Comparison of ENCODE assay signal across 20 cellular contexts in the genomic region with DNA sequence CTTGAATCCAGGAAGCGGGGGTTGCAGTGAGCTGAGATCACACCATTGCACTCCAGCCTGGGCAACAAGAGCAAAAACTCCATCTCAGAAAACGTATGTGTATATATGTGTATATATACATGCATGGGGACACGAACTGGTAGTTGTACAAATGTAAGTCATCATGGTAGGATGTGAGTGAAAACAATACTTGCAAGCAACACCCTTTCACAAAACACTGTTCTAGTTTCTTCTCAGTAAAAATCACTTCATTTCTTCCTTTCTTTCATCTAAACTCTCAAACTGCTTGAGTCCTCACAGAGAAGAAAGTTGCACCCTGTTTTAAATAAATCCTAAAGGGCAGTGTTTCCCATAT. TPM values are rescaled to one million over a fixed set of nuclear protein-coding genes. Genes with fewer than 3 reads are reported as not detected.
DNase-seq lines count a peak whose midpoint lies in the region; ATAC-seq and TF ChIP-seq lines count a peak whose summit lies in the region.
"Had no signal": no experiment of that assay in that cellular context is flagged by ENCODE, and none has a peak within 500 bp of the region (broad histone marks: within the 10 kb centered on the region; RNA-seq: fewer than 3 reads in every experiment).

No MANE protein-coding gene starts in this region.

- no peak for TF ChIP-seq POLR2A in sigmoid colon (IDR thresholded peaks at IDR 0.05)

- peaks cover 48% of the 10 kb centered on the region for H3K36me3 ChIP-seq in CD4-positive, CD25-positive, alpha-beta regulatory T cell (ENCODE audit: control insufficient read depth, insufficient read depth, low read length)
- H3K36me3 ChIP-seq in HEK293 (ENCODE audit: control insufficient read depth in 2 of 2, insufficient read depth in 1 of 2, low read length in 2 of 2) (peaks cover 38 to 51% of the 10 kb centered on the region in 2 experiments), sigmoid colon (peaks cover 7 to 45% (median 21%) of the 10 kb centered on the region in 4 donors)

- H3K4me3 Mint-ChIP-seq in CD4-positive, CD25-positive, alpha-beta regulatory T cell: no peak overlapping the region
- no peak overlapping the region for H3K4me3 Mint-ChIP-seq in chondrocyte (ENCODE audit: unreplicated experiment)
- H3K4me3 Mint-ChIP-seq: activated naive CD4-positive, alpha-beta T cell treated with anti-CD3 and anti-CD28 coated beads, Interleukin-2, amount 10 ng/mL, durations not matched to agents 7 days and 5 days; brain; dendritic cell treated with granulocyte-macrophage colony-stimulating factor and Interleukin-4, amounts not matched to agents 40 ng/mL and 50 ng/mL, for 4 days had no signal

- H3K4me1 Mint-ChIP-seq in CD4-positive, CD25-positive, alpha-beta regulatory T cell: peaks cover 0 to 2% (median 0%) of the 10 kb centered on the region in 4 donors
- H3K4me1 Mint-ChIP-seq in chondrocyte (ENCODE audit: low read depth): peaks cover 13% of the 10 kb centered on the region
- H3K4me1 Mint-ChIP-seq: activated naive CD4-positive, alpha-beta T cell treated with anti-CD3 and anti-CD28 coated beads, Interleukin-2, amount 10 ng/mL, durations not matched to agents 7 days and 5 days; brain had no signal

- no peak for TF ChIP-seq EP300 in sigmoid colon (IDR thresholded peaks at IDR 0.05)

- no peaks in the 10 kb centered on the region for H3K4me1 ChIP-seq in CD4-positive, CD25-positive, alpha-beta regulatory T cell (ENCODE audit: control insufficient read depth, insufficient read depth, low read length, poor library complexity, severe bottlenecking)
- H3K4me1 ChIP-seq in HEK293 (ENCODE audit: control insufficient read depth, insufficient read depth, low read length) (peaks cover 13% of the 10 kb centered on the region), sigmoid colon (peaks cover 0 to 10% (median 6%) of the 10 kb centered on the region in 4 donors)

- peak in 1 of 3 donors; percentile 20 for DNase-seq in CD4-positive, CD25-positive, alpha-beta regulatory T cell
- DNase-seq in chondrocyte (ENCODE audit: low spot score): no peak
- DNase-seq in sigmoid colon: no peak
- DNase-seq in T1000 (lab: John Stamatoyannopoulos, UW): no peak
- DNase-seq: activated naive CD4-positive, alpha-beta T cell treated with anti-CD3 and anti-CD28 coated beads, Interleukin-2, amount 10 ng/mL, durations not matched to agents 7 days and 5 days; GF-D8; NCI-H1092; NCI-H2081 treated with DMSO at 0.1 percent for 48 hours; NCI-H510A treated with DMSO at 0.1 percent for 48 hours; retina; Right ventricle myocardium superior; stimulated activated naive CD4-positive, alpha-beta T cell had no signal

- H3K27me3 ChIP-seq in CD4-positive, CD25-positive, alpha-beta regulatory T cell (ENCODE audit: control insufficient read depth, insufficient read depth, low read length): no peaks in the 10 kb centered on the region
- no peaks in the 10 kb centered on the region for H3K27me3 ChIP-seq in sigmoid colon
- H3K27me3 ChIP-seq: neutrophil had no signal

- WGBS in sigmoid colon, 2 donors: 76 to 83% methylated on average over 3 of the region's 3 CpGs

- peaks cover 0 to 2% (median 0%) of the 10 kb centered on the region in 7 donors for H3K9me3 Mint-ChIP-seq in CD4-positive, CD25-positive, alpha-beta regulatory T cell
- H3K9me3 Mint-ChIP-seq in chondrocyte (ENCODE audit: low read depth): no peaks in the 10 kb centered on the region
- H3K9me3 Mint-ChIP-seq: activated naive CD4-positive, alpha-beta T cell treated with anti-CD3 and anti-CD28 coated beads, Interleukin-2, amount 10 ng/mL, durations not matched to agents 7 days and 5 days; brain; dendritic cell treated with granulocyte-macrophage colony-stimulating factor and Interleukin-4, amounts not matched to agents 40 ng/mL and 50 ng/mL, for 4 days had no signal

- H3K9me3 ChIP-seq in CD4-positive, CD25-positive, alpha-beta regulatory T cell (ENCODE audit: control insufficient read depth in 2 of 2, low read length in 2 of 2): no peaks in the 10 kb centered on the region
- H3K9me3 ChIP-seq in HEK293 (ENCODE audit: control insufficient read depth, insufficient read depth, low read depth, low read length) (no peaks in the 10 kb centered on the region), sigmoid colon (no peaks in the 10 kb centered on the region)
- H3K9me3 ChIP-seq: neutrophil had no signal

- intact Hi-C loops in sigmoid colon (cut with DNase I): no loop called here

- H3K4me3 ChIP-seq in CD4-positive, CD25-positive, alpha-beta regulatory T cell (ENCODE audit: low read depth, low read length): no peak overlapping the region
- H3K4me3 ChIP-seq in HEK293 (ENCODE audit: low read depth, low read length) (no peak overlapping the region), sigmoid colon (no peak overlapping the region)

- CTCF ChIA-PET in HEK293 (lab: Yijun Ruan, JAX): interaction anchor here (0.6 to 2.7 kb wide), 4 partner anchors 44 to 133 kb away, joined by 3 to 8 read pairs (median 6); partner anchors contain the start of gene PAFAH1B1

- H3K27ac Mint-ChIP-seq in CD4-positive, CD25-positive, alpha-beta regulatory T cell: peak overlapping the region in 2 of 3 donors; percentile 15 to 27
- peak overlapping the region; percentile 73 for H3K27ac Mint-ChIP-seq in chondrocyte (ENCODE audit: unreplicated experiment)
- H3K27ac Mint-ChIP-seq: activated naive CD4-positive, alpha-beta T cell treated with anti-CD3 and anti-CD28 coated beads, Interleukin-2, amount 10 ng/mL, durations not matched to agents 7 days and 5 days; dendritic cell treated with granulocyte-macrophage colony-stimulating factor and Interleukin-4, amounts not matched to agents 40 ng/mL and 50 ng/mL, for 4 days had no signal

- H3K27ac ChIP-seq in CD4-positive, CD25-positive, alpha-beta regulatory T cell (ENCODE audit: insufficient read depth, low read length, poor library complexity, severe bottlenecking): no peak overlapping the region
- H3K27ac ChIP-seq in HEK293 (ENCODE audit: extremely low read depth, low read depth, low read length) (peak overlapping the region; percentile 61; the same call in 1 of the 2 replicates), sigmoid colon (peak overlapping the region; percentile 60 to 72 (median 64))
- H3K27ac ChIP-seq: neutrophil, VCaP had no signal

- peaks cover 32% of the 10 kb centered on the region for H3K36me3 Mint-ChIP-seq in CD4-positive, CD25-positive, alpha-beta regulatory T cell
- H3K36me3 Mint-ChIP-seq in chondrocyte (ENCODE audit: low read depth): peaks cover 14% of the 10 kb centered on the region

- ATAC-seq in CD4-positive, CD25-positive, alpha-beta regulatory T cell (ENCODE audit: low read depth in 2 of 2): no peak
- ATAC-seq in HG03095 (IDR thresholded peaks at IDR 0.05; ENCODE audit: unreplicated experiment) (no peak), GM18868 (IDR thresholded peaks at IDR 0.05; ENCODE audit: unreplicated experiment) (no peak)
- ATAC-seq: left lobe of liver had no signal

- no peak for TF ChIP-seq CTCF in HEK293 (tag by site-specific recombination; IDR thresholded peaks at IDR 0.05)
- no peak for TF ChIP-seq CTCF in chondrocyte (IDR thresholded peaks at IDR 0.05)
- TF ChIP-seq CTCF in sigmoid colon (IDR thresholded peaks at IDR 0.05): no peak

- POLR2A ChIA-PET in HEK293 (lab: Yijun Ruan, JAX): interaction anchor here (0.9 to 1.1 kb wide), 2 partner anchors 11 to 97 kb away, joined by 3 read pairs; no protein-coding TSS in a partner anchor

- H3K27me3 Mint-ChIP-seq in CD4-positive, CD25-positive, alpha-beta regulatory T cell: peaks cover 4% of the 10 kb centered on the region
- no peaks in the 10 kb centered on the region for H3K27me3 Mint-ChIP-seq in chondrocyte (ENCODE audit: low read depth)
- H3K27me3 Mint-ChIP-seq: activated naive CD4-positive, alpha-beta T cell treated with anti-CD3 and anti-CD28 coated beads, Interleukin-2, amount 10 ng/mL, durations not matched to agents 7 days and 5 days; brain; dendritic cell treated with granulocyte-macrophage colony-stimulating factor and Interleukin-4, amounts not matched to agents 40 ng/mL and 50 ng/mL, for 4 days had no signal

TF ChIP-seq in HEK293, 187 proteins besides CTCF, POLR2A, EP300 and RAD21 (continues in another document):
- 0 out of 2 replicates have a peak, but pooled peaks have one; percentile 9 for TF ChIP-seq ZEB2 (tag by site-specific recombination; IDR thresholded peaks at IDR 0.05)
- TF ChIP-seq TCF7L2 (IDR thresholded peaks at IDR 0.05; ENCODE audit: borderline replicate concordance, low read depth, low read length): 0 out of 2 replicates have a peak, but pooled peaks have one; percentile 30
- TF ChIP-seq, protein P1, sequence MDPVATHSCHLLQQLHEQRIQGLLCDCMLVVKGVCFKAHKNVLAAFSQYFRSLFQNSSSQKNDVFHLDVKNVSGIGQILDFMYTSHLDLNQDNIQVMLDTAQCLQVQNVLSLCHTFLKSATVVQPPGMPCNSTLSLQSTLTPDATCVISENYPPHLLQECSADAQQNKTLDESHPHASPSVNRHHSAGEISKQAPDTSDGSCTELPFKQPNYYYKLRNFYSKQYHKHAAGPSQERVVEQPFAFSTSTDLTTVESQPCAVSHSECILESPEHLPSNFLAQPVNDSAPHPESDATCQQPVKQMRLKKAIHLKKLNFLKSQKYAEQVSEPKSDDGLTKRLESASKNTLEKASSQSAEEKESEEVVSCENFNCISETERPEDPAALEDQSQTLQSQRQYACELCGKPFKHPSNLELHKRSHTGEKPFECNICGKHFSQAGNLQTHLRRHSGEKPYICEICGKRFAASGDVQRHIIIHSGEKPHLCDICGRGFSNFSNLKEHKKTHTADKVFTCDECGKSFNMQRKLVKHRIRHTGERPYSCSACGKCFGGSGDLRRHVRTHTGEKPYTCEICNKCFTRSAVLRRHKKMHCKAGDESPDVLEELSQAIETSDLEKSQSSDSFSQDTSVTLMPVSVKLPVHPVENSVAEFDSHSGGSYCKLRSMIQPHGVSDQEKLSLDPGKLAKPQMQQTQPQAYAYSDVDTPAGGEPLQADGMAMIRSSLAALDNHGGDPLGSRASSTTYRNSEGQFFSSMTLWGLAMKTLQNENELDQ (tag by site-specific recombination; IDR thresholded peaks at IDR 0.05; ENCODE audit: low read depth): no peak
- no peak for TF ChIP-seq GLI4 (tag by site-specific recombination; IDR thresholded peaks at IDR 0.05)
- TF ChIP-seq ZNF292 (tag by site-specific recombination; IDR thresholded peaks at IDR 0.05; ENCODE audit: borderline replicate concordance, low read depth): no peak

RNA-seq across cellular contexts. Expression of gene METTL16, which starts 51.8 kb away (rescaled TPM):
- 39.2 TPM for total RNA-seq in CD4-positive, CD25-positive, alpha-beta regulatory T cell
- polyA plus RNA-seq in CD4-positive, CD25-positive, alpha-beta regulatory T cell: 10 to 100 TPM; 12.9 to 18.1 (median 16.3) TPM
- 18.0 to 23.2 TPM (median 21.2 TPM) in 3 replicates for total RNA-seq in chondrocyte
- total RNA-seq in sigmoid colon: 10 to 100 TPM; 18.3 to 33.2 (median 24.4) TPM
- 10 to 100 TPM in 1 of 3 donors, 1 to 10 TPM in 2; 6.5 to 14.0 (median 7.2) TPM for polyA plus RNA-seq in sigmoid colon

RNA-seq across cellular contexts. Expression of gene MNT, which starts 59.0 kb away (rescaled TPM):
- total RNA-seq in CD4-positive, CD25-positive, alpha-beta regulatory T cell: 93.4 TPM
- polyA plus RNA-seq in CD4-positive, CD25-positive, alpha-beta regulatory T cell: 1 to 10 TPM in 2 of 4 donors, under 1 TPM in 2; 0.50 to 1.1 (median 0.97) TPM
- total RNA-seq in chondrocyte (22.7 to 29.8 TPM (median 29.4 TPM) in 3 replicates), sigmoid colon (10 to 100 TPM in 2 of 4 donors, 1 to 10 TPM in 2; 7.1 to 19.9 (median 11.6) TPM)
- polyA plus RNA-seq in sigmoid colon: 10 to 100 TPM in 1 of 3 donors, 1 to 10 TPM in 2; 2.1 to 24.1 (median 3.0) TPM
